Comparison of ENCODE assay signal across 2 cellular contexts in the genomic region with DNA sequence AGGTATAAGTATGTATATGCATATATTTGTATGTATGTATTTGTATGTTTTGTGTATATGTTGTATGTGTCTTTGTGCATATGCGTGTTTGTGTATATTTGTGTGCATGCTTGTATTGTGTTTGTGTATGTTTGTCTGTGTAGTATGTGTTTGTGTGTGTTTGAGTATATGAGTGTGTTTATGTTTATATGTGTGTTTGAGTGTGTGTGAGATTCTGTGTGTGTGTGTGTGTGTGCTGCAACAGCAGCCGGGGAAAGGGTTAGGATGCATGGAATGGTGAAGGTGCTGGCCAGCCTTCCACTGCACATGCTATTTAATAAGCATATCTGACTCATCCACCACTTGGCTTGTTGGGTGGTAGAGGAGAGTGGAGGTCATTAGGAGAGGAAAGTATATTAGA.
TF ChIP-seq lines count a peak whose summit lies in the region.

No MANE protein-coding gene starts in this region.

TF ChIP-seq in HEK293, 187 proteins besides CTCF, POLR2A, EP300 and RAD21 (continues in another document):
- TF ChIP-seq ZBTB11 (tag by site-specific recombination; conservative IDR thresholded peaks at IDR 0.05; ENCODE audit: low read depth) = no peak
- no peak for TF ChIP-seq KLF7 (tag by site-specific recombination; IDR thresholded peaks at IDR 0.05; ENCODE audit: borderline replicate concordance)
- 0 out of 2 replicates have a peak, but pooled peaks have one; percentile 74 for TF ChIP-seq ZNF391 (tag by site-specific recombination; IDR thresholded peaks at IDR 0.05; ENCODE audit: borderline replicate concordance, low read depth)
- TF ChIP-seq KLF8 (tag by site-specific recombination; IDR thresholded peaks at IDR 0.05) = no peak
- no peak for TF ChIP-seq ZBTB7A (tag by site-specific recombination; IDR thresholded peaks at IDR 0.05; ENCODE audit: low read depth)
- TF ChIP-seq GLI4 (tag by site-specific recombination; IDR thresholded peaks at IDR 0.05) = no peak
- no peak for TF ChIP-seq ZNF16 (tag by site-specific recombination; IDR thresholded peaks at IDR 0.05; ENCODE audit: low read depth)
- no peak for TF ChIP-seq ZNF549 (tag by site-specific recombination; IDR thresholded peaks at IDR 0.05)
- no peak for TF ChIP-seq ZNF184 (tag by site-specific recombination; IDR thresholded peaks at IDR 0.05)
- peak; percentile 50; the same call in 1 of the 2 replicates for TF ChIP-seq ZNF398 (tag by site-specific recombination; IDR thresholded peaks at IDR 0.05)
- no peak for TF ChIP-seq ZBTB44 (tag by site-specific recombination; IDR thresholded peaks at IDR 0.05)
- no peak; the same call in 1 of the 2 replicates for TF ChIP-seq ZEB2 (tag by site-specific recombination; IDR thresholded peaks at IDR 0.05)
- TF ChIP-seq, protein P1, sequence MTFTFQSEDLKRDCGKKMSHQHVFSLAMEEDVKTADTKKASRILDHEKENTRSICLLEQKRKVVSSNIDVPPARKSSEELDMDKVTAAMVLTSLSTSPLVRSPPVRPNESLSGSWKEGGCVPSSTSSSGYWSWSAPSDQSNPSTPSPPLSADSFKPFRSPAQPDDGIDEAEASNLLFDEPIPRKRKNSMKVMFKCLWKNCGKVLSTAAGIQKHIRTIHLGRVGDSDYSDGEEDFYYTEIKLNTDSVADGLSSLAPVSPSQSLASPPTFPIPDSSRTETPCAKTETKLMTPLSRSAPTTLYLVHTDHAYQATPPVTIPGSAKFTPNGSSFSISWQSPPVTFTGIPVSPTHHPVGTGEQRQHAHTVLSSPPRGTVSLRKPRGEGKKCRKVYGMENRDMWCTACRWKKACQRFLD (tag by site-specific recombination; IDR thresholded peaks at IDR 0.05) = no peak
- TF ChIP-seq ZNF280C (tag by site-specific recombination; IDR thresholded peaks at IDR 0.05) = no peak

TF ChIP-seq in K562, 482 proteins besides CTCF, POLR2A, EP300 and RAD21 (continued from another document):
- TF ChIP-seq GTF3C2 (IDR thresholded peaks at IDR 0.05; ENCODE audit: borderline replicate concordance, extremely low read depth, insufficient read length) (no peak), SAFB (IDR thresholded peaks at IDR 0.05; ENCODE audit: borderline replicate concordance, low read depth, low read length) (no peak), SMAD3 (CRISPR knock-in tag; conservative IDR thresholded peaks at IDR 0.05) (no peak), PHTF2 (CRISPR knock-in tag; IDR thresholded peaks at IDR 0.05) (no peak), NONO (IDR thresholded peaks at IDR 0.05; ENCODE audit: low read depth in 2 of 2, low read length in 1 of 2) (no peak), LARP7 (IDR thresholded peaks at IDR 0.05) (peak; percentile 58; the same call in 1 of the 2 replicates), RCOR1 (IDR thresholded peaks at IDR 0.05; ENCODE audit: borderline replicate concordance in 1 of 2, low read depth in 2 of 2, low read length in 2 of 2) (no peak), ARNT (IDR thresholded peaks at IDR 0.05) (no peak), SIN3B (IDR thresholded peaks at IDR 0.05; ENCODE audit: low read depth) (no peak), CHCHD3 (CRISPR knock-in tag; IDR thresholded peaks at IDR 0.05) (no peak), ZBTB26 (CRISPR knock-in tag; IDR thresholded peaks at IDR 0.05) (0 out of 2 replicates have a peak, but pooled peaks have one; percentile 7), NCOA6 (IDR thresholded peaks at IDR 0.05) (no peak)
- TF ChIP-seq, protein P2, sequence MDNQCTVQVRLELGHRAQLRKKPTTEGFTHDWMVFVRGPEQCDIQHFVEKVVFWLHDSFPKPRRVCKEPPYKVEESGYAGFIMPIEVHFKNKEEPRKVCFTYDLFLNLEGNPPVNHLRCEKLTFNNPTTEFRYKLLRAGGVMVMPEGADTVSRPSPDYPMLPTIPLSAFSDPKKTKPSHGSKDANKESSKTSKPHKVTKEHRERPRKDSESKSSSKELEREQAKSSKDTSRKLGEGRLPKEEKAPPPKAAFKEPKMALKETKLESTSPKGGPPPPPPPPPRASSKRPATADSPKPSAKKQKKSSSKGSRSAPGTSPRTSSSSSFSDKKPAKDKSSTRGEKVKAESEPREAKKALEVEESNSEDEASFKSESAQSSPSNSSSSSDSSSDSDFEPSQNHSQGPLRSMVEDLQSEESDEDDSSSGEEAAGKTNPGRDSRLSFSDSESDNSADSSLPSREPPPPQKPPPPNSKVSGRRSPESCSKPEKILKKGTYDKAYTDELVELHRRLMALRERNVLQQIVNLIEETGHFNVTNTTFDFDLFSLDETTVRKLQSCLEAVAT (IDR thresholded peaks at IDR 0.05) = peak in 1 of 2 experiments; percentile 59; a peak in 1 of 4 replicates
